8 cellular contexts compared by ENCODE assay signal in the genomic region with DNA sequence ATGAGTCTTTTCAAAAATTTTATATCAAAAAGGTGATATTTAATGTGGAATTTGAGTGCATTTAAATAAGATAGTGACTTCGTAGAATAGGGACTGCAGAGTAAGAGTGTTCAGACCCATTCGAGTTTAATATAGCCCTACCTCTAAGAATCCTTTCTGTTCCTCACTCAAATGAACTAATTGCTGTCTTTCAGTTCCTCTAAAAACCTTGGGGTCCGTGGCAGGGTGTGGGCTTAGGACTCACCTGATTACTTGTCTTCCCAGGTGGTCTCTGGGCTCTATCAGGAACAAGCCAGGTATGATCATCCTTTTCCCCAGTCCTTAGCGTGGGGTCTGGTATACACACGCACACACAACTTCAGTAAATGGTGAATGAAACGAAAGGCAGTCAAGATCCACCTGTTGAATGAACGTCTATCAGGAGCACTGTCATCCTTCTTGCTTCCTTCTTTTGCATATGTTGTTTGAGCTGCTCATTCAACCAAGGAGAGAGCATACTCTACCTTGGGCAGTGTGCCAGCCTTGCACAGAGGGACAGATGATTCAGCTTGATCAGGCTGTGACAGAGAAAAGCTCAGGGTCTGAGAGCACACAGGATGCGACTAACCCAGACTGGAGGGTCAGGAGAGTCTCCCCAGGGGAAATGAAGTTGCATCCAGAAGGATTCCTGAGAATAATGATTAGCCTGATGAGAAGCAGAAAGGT. TPM values are rescaled to one million over a fixed set of nuclear protein-coding genes. Genes with fewer than 3 reads are reported as not detected.
DNase-seq lines count a peak whose midpoint lies in the region; ATAC-seq and TF ChIP-seq lines count a peak whose summit lies in the region.

No MANE protein-coding gene starts in this region.

- H3K27ac ChIP-seq in 22Rv1, result peak overlapping the region; percentile 88

- H3K9me3 Mint-ChIP-seq in WTC11 (no peaks in the 10 kb centered on the region), memory B cell (no peaks in the 10 kb centered on the region)

- CTCF ChIA-PET in WTC11 (lab: Charles Lee), result no interaction called here

- POLR2A ChIA-PET in WTC11 (lab: Charles Lee), result no interaction called here

- no peak overlapping the region for H3K27ac Mint-ChIP-seq in WTC11
- peak overlapping the region; percentile 88 for H3K27ac Mint-ChIP-seq in memory B cell

- no peak overlapping the region for H3K4me3 ChIP-seq in choroid plexus epithelial cell (ENCODE audit: low read depth, low read length)

- peak overlapping the region; percentile 88 for H3K4me3 Mint-ChIP-seq in WTC11
- peak overlapping the region; percentile 93 for H3K4me3 Mint-ChIP-seq in memory B cell

- H3K4me1 Mint-ChIP-seq in WTC11 (peaks cover 13% of the 10 kb centered on the region), memory B cell (peaks cover 17% of the 10 kb centered on the region)

- peak; percentile 64 for ATAC-seq in GM18868 (IDR thresholded peaks at IDR 0.05; ENCODE audit: unreplicated experiment)
- peak; percentile 52 for ATAC-seq in HG03064 (IDR thresholded peaks at IDR 0.05; ENCODE audit: low read depth, unreplicated experiment)
- ATAC-seq in WTC11, result no peak
- ATAC-seq in memory B cell (ENCODE audit: low read depth), result peak; percentile 74

- DNase-seq in NCI-H2107 treated with DMSO at 0.1 percent for 48 hours (lab: John Stamatoyannopoulos, UW; ENCODE audit: unreplicated experiment) (peak; percentile 82), WTC11 (ENCODE audit: low spot score) (no peak), choroid plexus epithelial cell (ENCODE audit: low read depth) (peak; percentile 41), memory B cell (ENCODE audit: low spot score in 2 of 2) (peak; percentile 72 to 82)
- DNase-seq in stimulated activated CD8-positive, alpha-beta memory T cell treated with anti-CD3 and anti-CD28 coated beads, Interleukin-4, amount 100 ng/mL, for 24 hours (ENCODE audit: low read depth), result peak; percentile 15

- peaks cover 12% of the 10 kb centered on the region for H3K27me3 Mint-ChIP-seq in WTC11 (ENCODE audit: low read depth)
- H3K27me3 Mint-ChIP-seq in memory B cell, result peaks cover 4% of the 10 kb centered on the region

- no peak for TF ChIP-seq CTCF in 22Rv1 (IDR thresholded peaks at IDR 0.05)
- TF ChIP-seq CTCF in WTC11 (IDR thresholded peaks at IDR 0.05), result no peak
- no peak for TF ChIP-seq CTCF in choroid plexus epithelial cell (conservative IDR thresholded peaks at IDR 0.05; ENCODE audit: low read depth, low read length)

- H3K36me3 Mint-ChIP-seq in WTC11 (no peaks in the 10 kb centered on the region), memory B cell (no peaks in the 10 kb centered on the region)

TF ChIP-seq in WTC11, 78 proteins besides CTCF, POLR2A, EP300 and RAD21:
- TF ChIP-seq, protein P1, sequence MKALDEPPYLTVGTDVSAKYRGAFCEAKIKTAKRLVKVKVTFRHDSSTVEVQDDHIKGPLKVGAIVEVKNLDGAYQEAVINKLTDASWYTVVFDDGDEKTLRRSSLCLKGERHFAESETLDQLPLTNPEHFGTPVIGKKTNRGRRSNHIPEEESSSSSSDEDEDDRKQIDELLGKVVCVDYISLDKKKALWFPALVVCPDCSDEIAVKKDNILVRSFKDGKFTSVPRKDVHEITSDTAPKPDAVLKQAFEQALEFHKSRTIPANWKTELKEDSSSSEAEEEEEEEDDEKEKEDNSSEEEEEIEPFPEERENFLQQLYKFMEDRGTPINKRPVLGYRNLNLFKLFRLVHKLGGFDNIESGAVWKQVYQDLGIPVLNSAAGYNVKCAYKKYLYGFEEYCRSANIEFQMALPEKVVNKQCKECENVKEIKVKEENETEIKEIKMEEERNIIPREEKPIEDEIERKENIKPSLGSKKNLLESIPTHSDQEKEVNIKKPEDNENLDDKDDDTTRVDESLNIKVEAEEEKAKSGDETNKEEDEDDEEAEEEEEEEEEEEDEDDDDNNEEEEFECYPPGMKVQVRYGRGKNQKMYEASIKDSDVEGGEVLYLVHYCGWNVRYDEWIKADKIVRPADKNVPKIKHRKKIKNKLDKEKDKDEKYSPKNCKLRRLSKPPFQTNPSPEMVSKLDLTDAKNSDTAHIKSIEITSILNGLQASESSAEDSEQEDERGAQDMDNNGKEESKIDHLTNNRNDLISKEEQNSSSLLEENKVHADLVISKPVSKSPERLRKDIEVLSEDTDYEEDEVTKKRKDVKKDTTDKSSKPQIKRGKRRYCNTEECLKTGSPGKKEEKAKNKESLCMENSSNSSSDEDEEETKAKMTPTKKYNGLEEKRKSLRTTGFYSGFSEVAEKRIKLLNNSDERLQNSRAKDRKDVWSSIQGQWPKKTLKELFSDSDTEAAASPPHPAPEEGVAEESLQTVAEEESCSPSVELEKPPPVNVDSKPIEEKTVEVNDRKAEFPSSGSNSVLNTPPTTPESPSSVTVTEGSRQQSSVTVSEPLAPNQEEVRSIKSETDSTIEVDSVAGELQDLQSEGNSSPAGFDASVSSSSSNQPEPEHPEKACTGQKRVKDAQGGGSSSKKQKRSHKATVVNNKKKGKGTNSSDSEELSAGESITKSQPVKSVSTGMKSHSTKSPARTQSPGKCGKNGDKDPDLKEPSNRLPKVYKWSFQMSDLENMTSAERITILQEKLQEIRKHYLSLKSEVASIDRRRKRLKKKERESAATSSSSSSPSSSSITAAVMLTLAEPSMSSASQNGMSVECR (CRISPR knock-in tag; IDR thresholded peaks at IDR 0.05; ENCODE audit: borderline replicate concordance), result no peak
- TF ChIP-seq FOXJ3 (CRISPR knock-in tag; IDR thresholded peaks at IDR 0.05; ENCODE audit: borderline replicate concordance), result no peak
- TF ChIP-seq, protein P2, sequence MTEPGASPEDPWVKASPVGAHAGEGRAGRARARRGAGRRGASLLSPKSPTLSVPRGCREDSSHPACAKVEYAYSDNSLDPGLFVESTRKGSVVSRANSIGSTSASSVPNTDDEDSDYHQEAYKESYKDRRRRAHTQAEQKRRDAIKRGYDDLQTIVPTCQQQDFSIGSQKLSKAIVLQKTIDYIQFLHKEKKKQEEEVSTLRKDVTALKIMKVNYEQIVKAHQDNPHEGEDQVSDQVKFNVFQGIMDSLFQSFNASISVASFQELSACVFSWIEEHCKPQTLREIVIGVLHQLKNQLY (CRISPR knock-in tag; IDR thresholded peaks at IDR 0.05), result no peak
TF ChIP-seq in WTC11: peak in this region for 0.

RNA-seq across cellular contexts. Expression of a gene that starts 1.2 kb away (rescaled TPM):
- 45.5 to 50.8 TPM (median 46.1 TPM) in 3 replicates for total RNA-seq in WTC11 (2021)
